ENCODE assay signal across 1 cellular context in genomic region chrX:17814557-17814956, GRCh38.
TF ChIP-seq lines count a peak whose summit lies in the region.

No MANE protein-coding gene starts in this region.

TF ChIP-seq in A549, 52 proteins besides CTCF, POLR2A, EP300 and RAD21 (continued from another document):
- TF ChIP-seq FOXS1 (CRISPR knock-in tag; IDR thresholded peaks at IDR 0.05) (no peak), MAFK (IDR thresholded peaks at IDR 0.05; ENCODE audit: partially characterized antibody) (no peak), ATOH8 (CRISPR knock-in tag; IDR thresholded peaks at IDR 0.05; ENCODE audit: low read depth) (no peak), NPAS2 (CRISPR knock-in tag; IDR thresholded peaks at IDR 0.05; ENCODE audit: borderline replicate concordance) (no peak), RCOR1 (IDR thresholded peaks at IDR 0.05; ENCODE audit: low read depth, low read length) (no peak), FOSB (CRISPR knock-in tag; IDR thresholded peaks at IDR 0.05) (no peak)
